Comparison of ENCODE assay signal across 26 cellular contexts in the genomic region with DNA sequence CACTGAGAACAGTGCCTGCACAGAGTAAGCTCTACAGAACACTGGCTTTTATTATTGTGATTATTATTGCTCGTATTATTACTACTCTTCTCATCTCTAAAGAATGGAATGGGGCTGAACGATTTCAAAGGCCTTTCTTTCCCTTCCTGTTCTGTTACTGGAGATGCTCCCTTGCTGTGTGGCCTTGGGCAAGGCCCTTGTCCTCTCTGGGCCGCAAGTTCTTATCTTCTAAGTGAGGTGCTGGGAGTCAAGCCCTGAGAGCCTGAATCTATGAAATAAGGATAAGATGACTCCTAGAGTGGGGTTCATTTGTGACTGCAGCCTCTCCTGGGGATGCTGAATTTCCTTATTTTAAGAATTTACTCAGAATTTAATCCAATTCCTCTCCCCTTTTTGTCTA.
DNase-seq lines count a peak whose midpoint lies in the region; ATAC-seq, FAIRE-seq and TF ChIP-seq lines count a peak whose summit lies in the region.
"Had no signal": no experiment of that assay in that cellular context is flagged by ENCODE, and none has a peak within 500 bp of the region (broad histone marks: within the 10 kb centered on the region; RNA-seq: fewer than 3 reads in every experiment).

No MANE protein-coding gene starts in this region.

- CTCF ChIA-PET in HepG2 (lab: Yijun Ruan, JAX; ENCODE audit: low intra/inter-chr PET ratio, low total read pairs), result no interaction called here

- FAIRE-seq in HepG2 (lab: Jason Lieb, UNC), result no peak
- FAIRE-seq: A549, D721Med, GM12878, H54 had no signal

- no peaks in the 10 kb centered on the region for H3K27me3 ChIP-seq in HepG2 (ENCODE audit: control insufficient read depth in 1 of 2, insufficient read depth in 2 of 2, low read length in 2 of 2)
- no peaks in the 10 kb centered on the region for H3K27me3 ChIP-seq in right lobe of liver
- no peaks in the 10 kb centered on the region for H3K27me3 ChIP-seq in osteoblast (ENCODE audit: insufficient read depth, low read length)
- H3K27me3 ChIP-seq in uterus, result no peaks in the 10 kb centered on the region
- H3K27me3 ChIP-seq: BE2C; BLaER1 treated with 17β-estradiol and CSF1 and Interleukin-3, amounts not matched to agents 10 nM and 100 nM had no signal

- H3K4me3 Mint-ChIP-seq in type B pancreatic cell, result no peak overlapping the region
- H3K4me3 Mint-ChIP-seq: CD14-positive monocyte; CD4-positive, alpha-beta T cell; CD8-positive, alpha-beta memory T cell; HFFc6 had no signal

- no peaks in the 10 kb centered on the region for H3K36me3 ChIP-seq in HepG2 (replicated peaks in 1 of 2; ENCODE audit: control insufficient read depth in 1 of 2, insufficient read depth in 2 of 2, low read length in 2 of 2)
- H3K36me3 ChIP-seq in right lobe of liver, result no peaks in the 10 kb centered on the region
- no peaks in the 10 kb centered on the region for H3K36me3 ChIP-seq in osteoblast (ENCODE audit: insufficient read depth, low read length)
- no peaks in the 10 kb centered on the region for H3K36me3 ChIP-seq in uterus
- H3K36me3 ChIP-seq: BE2C; BLaER1 treated with 17β-estradiol and CSF1 and Interleukin-3, amounts not matched to agents 10 nM and 100 nM; HAP-1 had no signal

- no peak overlapping the region for H3K9ac ChIP-seq in HepG2 (ENCODE audit: insufficient read depth, low read depth, low read length)
- H3K9ac ChIP-seq: BLaER1 treated with 17β-estradiol and CSF1 and Interleukin-3, amounts not matched to agents 10 nM and 100 nM had no signal

- H3K36me3 Mint-ChIP-seq in type B pancreatic cell, result no peaks in the 10 kb centered on the region
- H3K36me3 Mint-ChIP-seq: CD14-positive monocyte; CD8-positive, alpha-beta memory T cell had no signal

- no peaks in the 10 kb centered on the region for H3K27me3 Mint-ChIP-seq in type B pancreatic cell

- ATAC-seq in HepG2 (no peak), right lobe of liver (no peak), HG02571 (IDR thresholded peaks at IDR 0.05; ENCODE audit: unreplicated experiment) (no peak)
- ATAC-seq: GM12878 had no signal

- H3K9me3 ChIP-seq in HepG2 (ENCODE audit: low read length) (no peaks in the 10 kb centered on the region), right lobe of liver (no peaks in the 10 kb centered on the region), osteoblast (ENCODE audit: low read depth, low read length) (peaks cover 8% of the 10 kb centered on the region), uterus (peaks cover 0 to 9% of the 10 kb centered on the region in 2 donors)
- H3K9me3 ChIP-seq: A549, BE2C, HAP-1 had no signal

- in situ Hi-C loops in HepG2 (cut with HindIII; ENCODE audit: extremely low pct_ligation_motif_present, low pct_unique_long_range_greater_than_20kb), result no loop called here

- POLR2A ChIA-PET in HepG2 (lab: Yijun Ruan, JAX), result interaction anchor here (1.5 to 3.6 kb wide), 2 partner anchors 53 to 56 kb away, joined by 5 to 22 read pairs; no protein-coding TSS in a partner anchor

- no TSS peak for BruUV-seq in HepG2 (replicated peaks; lab: Mats Ljungman, UMichigan)

- H4K20me1 ChIP-seq in HepG2 (ENCODE audit: insufficient read depth, low read length), result no peaks in the 10 kb centered on the region
- H4K20me1 ChIP-seq in osteoblast (ENCODE audit: insufficient read depth, low read length), result no peaks in the 10 kb centered on the region
- H4K20me1 ChIP-seq: BLaER1 treated with 17β-estradiol and CSF1 and Interleukin-3, amounts not matched to agents 10 nM and 100 nM had no signal

- H2AFZ ChIP-seq in HepG2 (ENCODE audit: low read length), result no peak overlapping the region
- no peak overlapping the region for H2AFZ ChIP-seq in osteoblast (ENCODE audit: low read length)

- no peak overlapping the region for H3K4me3 ChIP-seq in HepG2 (replicated peaks in 1 of 3; ENCODE audit: insufficient read depth in 1 of 3, low read depth in 2 of 3, low read length in 3 of 3)
- no peak overlapping the region for H3K4me3 ChIP-seq in right lobe of liver
- H3K4me3 ChIP-seq in osteoblast (ENCODE audit: insufficient read depth, low read length), result no peak overlapping the region
- H3K4me3 ChIP-seq in uterus, result no peak overlapping the region
- H3K4me3 ChIP-seq: A549; BLaER1 treated with 17β-estradiol and CSF1 and Interleukin-3, amounts not matched to agents 10 nM and 100 nM; GM12878; HAP-1 had no signal

- H3K4me2 ChIP-seq in HepG2 (ENCODE audit: low read depth, low read length) (no peak overlapping the region), osteoblast (ENCODE audit: insufficient read depth, low read length) (peak overlapping the region; percentile 32)
- H3K4me2 ChIP-seq: A549; BLaER1 treated with 17β-estradiol and CSF1 and Interleukin-3, amounts not matched to agents 10 nM and 100 nM had no signal

- intact Hi-C loops in HepG2 (cut with micrococcal nuclease; ENCODE audit: unreplicated experiment), result no loop called here
- intact Hi-C loops in right lobe of liver (cut with DNase I), result no loop called here
- intact Hi-C loops in uterus (cut with DNase I; ENCODE audit: low total_unique reads), result no loop called here

- DNase-seq in HepG2 (ENCODE audit: low spot score), result no peak
- no peak for DNase-seq in right lobe of liver
- DNase-seq in osteoblast (ENCODE audit: insufficient read length, low spot score, missing footprints), result no peak
- DNase-seq in uterus, result no peak
- no peak for DNase-seq in type B pancreatic cell (ENCODE audit: extremely low spot score, unreplicated experiment)
- DNase-seq in activated naive CD4-positive, alpha-beta T cell (lab: John Stamatoyannopoulos, UW), result no peak
- DNase-seq: 8988T; ACHN; AML-193; BE2C; CD4-positive, alpha-beta T cell; CD8-positive, alpha-beta memory T cell; DMS 273 treated with DMSO at 0.1 percent for 48 hours; DMS79; EL; GDM1; GOT3; HFFc6 had no signal

- no peak for TF ChIP-seq EP300 in HepG2 (IDR thresholded peaks at IDR 0.05; ENCODE audit: low read depth in 2 of 2, low read length in 2 of 2)
- no peak for TF ChIP-seq EP300 in HepG2 (CRISPR knock-in tag; IDR thresholded peaks at IDR 0.05; ENCODE audit: borderline replicate concordance)

- no peak for TF ChIP-seq RAD21 in HepG2 (CRISPR knock-in tag; IDR thresholded peaks at IDR 0.05)

- no peak overlapping the region for H3K27ac ChIP-seq in HepG2 (ENCODE audit: extremely low read length, insufficient read depth, low read length)
- H3K27ac ChIP-seq in right lobe of liver, result no peak overlapping the region
- peak overlapping the region; percentile 73 for H3K27ac ChIP-seq in osteoblast (ENCODE audit: low read depth, low read length)
- H3K27ac ChIP-seq in uterus, result peak overlapping the region; percentile 62 to 85
- H3K27ac ChIP-seq: A549; BLaER1 treated with 17β-estradiol and CSF1 and Interleukin-3, amounts not matched to agents 10 nM and 100 nM had no signal

- no peak overlapping the region for H3K27ac Mint-ChIP-seq in type B pancreatic cell
- H3K27ac Mint-ChIP-seq: CD14-positive monocyte; CD4-positive, alpha-beta T cell; CD8-positive, alpha-beta memory T cell; HFFc6 had no signal

- H3K4me1 ChIP-seq in HepG2 (ENCODE audit: insufficient read depth, low read length), result peaks cover 35% of the 10 kb centered on the region
- H3K4me1 ChIP-seq in right lobe of liver, result peaks cover 0 to 29% (median 5%) of the 10 kb centered on the region in 4 donors
- H3K4me1 ChIP-seq in osteoblast (ENCODE audit: insufficient read depth, low read length), result peaks cover 53% of the 10 kb centered on the region
- H3K4me1 ChIP-seq in uterus, result no peaks in the 10 kb centered on the region
- H3K4me1 ChIP-seq: BE2C; BLaER1 treated with 17β-estradiol and CSF1 and Interleukin-3, amounts not matched to agents 10 nM and 100 nM had no signal

- H3K4me1 Mint-ChIP-seq in type B pancreatic cell (ENCODE audit: unreplicated experiment), result peaks cover 16% of the 10 kb centered on the region
- H3K4me1 Mint-ChIP-seq: CD14-positive monocyte; CD8-positive, alpha-beta memory T cell had no signal

- 74% methylated on average over 3 of the region's 3 CpGs for WGBS in HepG2 (ENCODE audit: low lambda C conversion rate)
- 74% methylated on average over 3 of the region's 3 CpGs for WGBS in right lobe of liver (ENCODE audit: insufficient coverage, low coverage, low lambda C conversion rate, missing lambda C conversion rate)

- H3K9me3 Mint-ChIP-seq in type B pancreatic cell, result peaks cover 18% of the 10 kb centered on the region

- H3K79me2 ChIP-seq in HepG2 (ENCODE audit: insufficient read depth, low read length), result no peaks in the 10 kb centered on the region
- H3K79me2 ChIP-seq in osteoblast (ENCODE audit: insufficient read depth, low read length), result no peaks in the 10 kb centered on the region

- TF ChIP-seq POLR2A in HepG2 (IDR thresholded peaks at IDR 0.05; ENCODE audit: insufficient read depth in 1 of 2, low read depth in 2 of 2, low read length in 2 of 2), result no peak
- TF ChIP-seq POLR2A in right lobe of liver (IDR thresholded peaks at IDR 0.05), result no peak
- no peak for TF ChIP-seq POLR2A in uterus (IDR thresholded peaks at IDR 0.05)

- TF ChIP-seq CTCF in HepG2 (CRISPR knock-in tag; IDR thresholded peaks at IDR 0.05) (no peak), right lobe of liver (IDR thresholded peaks at IDR 0.05) (no peak), osteoblast (IDR thresholded peaks at IDR 0.05; ENCODE audit: extremely low read depth, low read depth, low read length) (no peak), uterus (IDR thresholded peaks at IDR 0.05) (no peak), type B pancreatic cell (conservative IDR thresholded peaks at IDR 0.05) (no peak)

TF ChIP-seq in HepG2, 621 proteins besides CTCF, POLR2A, EP300 and RAD21:
- no peak for TF ChIP-seq ZNF556 (CRISPR knock-in tag; IDR thresholded peaks at IDR 0.05; ENCODE audit: borderline replicate concordance)
- peak; percentile 67; the same call in 1 of the 2 replicates for TF ChIP-seq ZNF768 (CRISPR knock-in tag; IDR thresholded peaks at IDR 0.05)

Comparison
In these comparisons a context has a peak if more than half of its experiments do, and no peak if none do; other contexts are left out.
1. H3K27ac ChIP-seq: peak in osteoblast (single experiment) and uterus (2 of 2); none in HepG2 (single experiment) and right lobe of liver (0 of 3).